9 cellular contexts compared by ENCODE assay signal in the genomic region with DNA sequence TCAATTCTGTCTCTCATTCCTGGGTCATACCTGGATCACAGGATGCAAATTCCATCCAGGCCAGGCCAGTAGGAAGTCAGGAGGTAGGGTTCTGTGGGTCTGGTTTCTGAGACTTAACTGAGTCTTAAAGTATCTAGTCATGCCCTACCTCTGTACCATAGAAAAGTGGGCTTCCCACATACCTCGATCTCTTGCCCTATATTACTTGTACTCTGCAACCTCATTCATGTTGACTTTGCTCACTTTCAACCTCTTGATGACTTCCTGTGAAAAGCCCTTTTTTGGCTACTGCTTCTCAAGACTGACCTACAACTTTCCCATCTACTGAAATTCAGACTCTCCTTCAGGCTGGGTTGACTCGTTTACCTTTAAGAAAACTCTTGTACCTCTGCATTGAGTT.
"Had no signal": no experiment of that assay in that cellular context is flagged by ENCODE, and none has a peak within 500 bp of the region (broad histone marks: within the 10 kb centered on the region; RNA-seq: fewer than 3 reads in every experiment).

No MANE protein-coding gene starts in this region.

- H3K9me3 Mint-ChIP-seq: HFFc6 had no signal

- H3K9ac ChIP-seq: GM23248 had no signal

- H3K27ac ChIP-seq: GM23248, HL-60 had no signal

- H3K4me3 Mint-ChIP-seq: HFFc6 had no signal

- ATAC-seq: HCT116, HepG2 had no signal

- H3K4me3 ChIP-seq: GM23248, HAP-1 had no signal

- DNase-seq: GM23248, GOT3, H7, HFFc6 had no signal

- H3K27ac Mint-ChIP-seq: HFFc6, IgD-negative memory B cell had no signal

- H3K27me3 Mint-ChIP-seq: IgD-negative memory B cell had no signal

- H3K36me3 ChIP-seq: HAP-1 had no signal

- H2AFZ ChIP-seq: GM23248 had no signal

- H3K4me1 ChIP-seq: HAP-1 had no signal

- H3K9me3 ChIP-seq: HAP-1 had no signal

- H3K4me1 Mint-ChIP-seq: IgD-negative memory B cell had no signal
